ENCODE assay signal across 32 cellular contexts in the genomic region with DNA sequence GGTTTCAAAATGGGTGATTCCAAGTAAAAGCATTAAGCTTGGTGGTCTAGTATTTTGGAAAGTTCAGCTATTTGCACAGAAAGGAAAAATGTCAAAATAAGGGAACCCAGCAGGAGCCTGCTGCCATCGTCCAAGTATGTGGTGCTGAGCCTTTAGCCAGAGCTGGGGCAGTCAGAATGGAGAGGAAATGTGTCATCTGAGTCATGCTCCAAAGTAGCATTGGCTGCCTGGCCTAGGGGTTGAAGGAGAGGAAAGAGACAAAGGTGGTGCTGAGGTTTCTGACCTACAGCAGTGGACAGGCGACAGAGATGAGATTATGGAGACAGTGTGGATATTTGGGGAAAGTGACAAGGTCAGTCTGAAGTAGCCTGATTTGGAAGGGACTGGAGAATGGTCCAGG.
DNase-seq lines count a peak whose midpoint lies in the region; ATAC-seq and TF ChIP-seq lines count a peak whose summit lies in the region.
"Had no signal": no experiment of that assay in that cellular context is flagged by ENCODE, and none has a peak within 500 bp of the region (broad histone marks: within the 10 kb centered on the region; RNA-seq: fewer than 3 reads in every experiment).

No MANE protein-coding gene starts in this region.

- BruUV-seq in Panc1 (replicated peaks; lab: Mats Ljungman, UMichigan) = no TSS peak

- H3K4me3 ChIP-seq in Panc1 (ENCODE audit: low read depth in 2 of 2, low read length in 2 of 2) = no peak overlapping the region
- no peak overlapping the region for H3K4me3 ChIP-seq in fibroblast of mammary gland (ENCODE audit: control insufficient read depth, low read depth, low read length)
- H3K4me3 ChIP-seq in thoracic aorta = no peak overlapping the region
- H3K4me3 ChIP-seq: body of pancreas, colonic mucosa, lower lobe of right lung, SJCRH30 had no signal

- intact Hi-C loops in Panc1 (cut with micrococcal nuclease; ENCODE audit: unreplicated experiment) = no loop called here

- no peaks in the 10 kb centered on the region for H3K27me3 ChIP-seq in Panc1 (ENCODE audit: control insufficient read depth, insufficient read depth, low read length)
- H3K27me3 ChIP-seq in thoracic aorta (replicated peaks; ENCODE audit: insufficient read depth) = no peaks in the 10 kb centered on the region
- H3K27me3 ChIP-seq: body of pancreas, colonic mucosa, SJCRH30 had no signal

- CTCF ChIA-PET in Panc1 (lab: Charles Lee) = no interaction called here

- H3K27ac ChIP-seq in Panc1 (ENCODE audit: low read length) (no peak overlapping the region), thoracic aorta (peak overlapping the region; percentile 51 to 67)
- H3K27ac ChIP-seq: 22Rv1, body of pancreas, colonic mucosa, lower lobe of right lung, parathyroid adenoma, SJCRH30 had no signal

- no peaks in the 10 kb centered on the region for H3K36me3 ChIP-seq in Panc1 (ENCODE audit: control insufficient read depth, insufficient read depth, low read length)
- no peaks in the 10 kb centered on the region for H3K36me3 ChIP-seq in thoracic aorta
- H3K36me3 ChIP-seq: colonic mucosa, lower lobe of right lung, SJCRH30 had no signal

- DNase-seq in DMS53 (lab: John Stamatoyannopoulos, UW) (peak; percentile 6), DMS53 treated with DMSO at 0.1 percent for 48 hours (lab: John Stamatoyannopoulos, UW; ENCODE audit: unreplicated experiment) (no peak), Panc1 (ENCODE audit: low read depth, low spot score) (no peak), fibroblast of mammary gland (ENCODE audit: low read depth) (peak; percentile 13), thoracic aorta (ENCODE audit: low spot score) (no peak), cerebellum (ENCODE audit: low spot score) (no peak), SHP77 treated with DMSO at 0.1 percent for 48 hours (lab: John Stamatoyannopoulos, UW) (no peak), C1 segment of cervical spinal cord (lab: John Stamatoyannopoulos, UW) (no peak)
- DNase-seq: activated CD4-positive, alpha-beta T cell treated with anti-CD3 and anti-CD28 coated beads for 36 hours; activated CD8-positive, alpha-beta memory T cell treated with anti-CD3 and anti-CD28 coated beads for 24 hours; activated gamma-delta T cell treated with Interleukin-2 at 50 U/mL for 16 hours; activated naive CD8-positive, alpha-beta T cell treated with anti-CD3 and anti-CD28 coated beads, Interleukin-2, amount 50 U/mL, for 24 hours; activated T-cell treated with anti-CD3 and anti-CD28 coated beads, Interleukin-2, amount 50 U/mL, for 1 hour; body of pancreas; CD8-positive, alpha-beta memory T cell; colonic mucosa; effector memory CD4-positive, alpha-beta T cell; H7; kidney; lower lobe of right lung; NCI-H1417; NCI-H446 treated with DMSO at 0.1 percent for 48 hours; nephron progenitor cell; OCI-M1; right cardiac atrium; SJCRH30; stimulated activated CD4-positive, alpha-beta T cell treated with anti-CD3 and anti-CD28 coated beads, Interleukin-12 subunit alpha, Interleukin-12 subunit beta, amount 100 ng/mL, for 4 hours; stimulated activated CD4-positive, alpha-beta T cell treated with anti-CD3 and anti-CD28 coated beads, Interleukin-4, amount 100 ng/mL, for 24 hours; stimulated activated naive CD4-positive, alpha-beta T cell had no signal

- ATAC-seq in Panc1 (peak; percentile 54; the same call in 1 of the 2 replicates), thoracic aorta (ENCODE audit: insufficient number of reproducible peaks, low FRiP score, low read depth) (peak; percentile 35)
- ATAC-seq: activated CD4-positive, alpha-beta T cell treated with anti-CD3 and anti-CD28 coated beads for 36 hours; activated naive CD8-positive, alpha-beta T cell treated with anti-CD3 and anti-CD28 coated beads, Interleukin-2, amount 50 U/mL, for 24 hours; body of pancreas; esophagus mucosa; lower lobe of right lung had no signal

- H3K4me1 ChIP-seq in Panc1 (ENCODE audit: control insufficient read depth, insufficient read depth, low read length) = peaks cover 16% of the 10 kb centered on the region
- H3K4me1 ChIP-seq in thoracic aorta (ENCODE audit: control insufficient read depth in 1 of 2, low read depth in 2 of 2) = peaks cover 46 to 86% of the 10 kb centered on the region in 2 donors
- H3K4me1 ChIP-seq: body of pancreas, colonic mucosa, parathyroid adenoma, SJCRH30 had no signal

- in situ Hi-C loops in Panc1 (cut with HindIII; ENCODE audit: low pct_unique_long_range_greater_than_20kb, low sequenced_read_pairs) = no loop called here

- POLR2A ChIA-PET in Panc1 (lab: Charles Lee) = no interaction called here

- no peak for TF ChIP-seq CTCF in Panc1 (IDR thresholded peaks at IDR 0.05)
- TF ChIP-seq CTCF in fibroblast of mammary gland (conservative IDR thresholded peaks at IDR 0.05; ENCODE audit: control insufficient read depth, insufficient read depth, low read depth, low read length) = no peak
- TF ChIP-seq CTCF in thoracic aorta (IDR thresholded peaks at IDR 0.05) = no peak

- H3K9me3 ChIP-seq in Panc1 (ENCODE audit: control insufficient read depth, insufficient read depth, low read depth, low read length) (no peaks in the 10 kb centered on the region), thoracic aorta (no peaks in the 10 kb centered on the region)
- H3K9me3 ChIP-seq: body of pancreas, colonic mucosa, lower lobe of right lung, SJCRH30 had no signal

Comparison
In these comparisons a context has a peak if more than half of its experiments do, and no peak if none do; other contexts are left out.
1. DNase-seq: peak in DMS53 (single experiment) and fibroblast of mammary gland (single experiment); none in DMS53 treated with DMSO at 0.1 percent for 48 hours (single experiment), Panc1 (single experiment), thoracic aorta (single experiment), cerebellum (single experiment), SHP77 treated with DMSO at 0.1 percent for 48 hours (single experiment) and C1 segment of cervical spinal cord (0 of 14).